ENCODE assay signal across 8 cellular contexts in genomic region chr12:31959051-31959700, GRCh38. TPM values are rescaled to one million over a fixed set of nuclear protein-coding genes. Genes with fewer than 3 reads are reported as not detected.
DNase-seq lines count a peak whose midpoint lies in the region; ATAC-seq and TF ChIP-seq lines count a peak whose summit lies in the region.

Gene RESF1 (plus strand): TSS chr12:31959415. CDS start chr12:31980956, 21,541 bp downstream.

- peak within 1 kb of the TSS; percentile 69 for H3K4me3 ChIP-seq in H7 (ENCODE audit: insufficient read depth, low read depth, low read length)
- peak within 1 kb of the TSS; percentile 91 for H3K4me3 ChIP-seq in Loucy (ENCODE audit: low read length, poor library complexity, severe bottlenecking)
- peak within 1 kb of the TSS; percentile 84 for H3K4me3 ChIP-seq in fibroblast of the aortic adventitia (ENCODE audit: low read depth, low read length)

- peaks cover 45% of the 10 kb centered on the region for H3K79me2 ChIP-seq in Loucy (ENCODE audit: insufficient read depth, low read length)

- peaks cover 9% of the 10 kb centered on the region for H3K9me3 Mint-ChIP-seq in nephron

- DNase-seq in ELR (ENCODE audit: low read depth): peak; percentile 88
- peak; percentile 95 for DNase-seq in H7
- peak; percentile 73 to 86 for DNase-seq in SHP77 (lab: John Stamatoyannopoulos, UW)
- DNase-seq in activated effector memory CD4-positive, alpha-beta T cell treated with Interleukin-2 at 50 U/mL for 16 hours: peak; percentile 84
- peak; percentile 79 for DNase-seq in fibroblast of the aortic adventitia (ENCODE audit: low read depth)
- peak; percentile 86 for DNase-seq in stimulated activated naive CD8-positive, alpha-beta T cell treated with anti-CD3 and anti-CD28 coated beads, Interleukin-15, Interleukin-2, amounts not matched to agents 100 U/mL and 50 U/mL, for 24 hours

- peak within 1 kb of the TSS; percentile 90 to 98 (median 98) for H3K27ac Mint-ChIP-seq in nephron

- H3K27me3 ChIP-seq in H7 (ENCODE audit: control insufficient read depth, insufficient read depth, low read length) (no peaks in the 10 kb centered on the region), Loucy (ENCODE audit: insufficient read depth, low read length, poor library complexity, severe bottlenecking) (no peaks in the 10 kb centered on the region)

- no peaks in the 10 kb centered on the region for H3K9me3 ChIP-seq in Loucy (ENCODE audit: insufficient read depth, low read depth, low read length)

- H3K36me3 ChIP-seq in H7 (replicated peaks; ENCODE audit: control insufficient read depth, insufficient read depth, low read length): peaks cover 15% of the 10 kb centered on the region
- H3K36me3 ChIP-seq in Loucy (ENCODE audit: insufficient read depth, low read length): peaks cover 6% of the 10 kb centered on the region; the same call in 1 of the 2 replicates

- TF ChIP-seq CTCF in Loucy (conservative IDR thresholded peaks at IDR 0.05; ENCODE audit: low read length): no peak
- TF ChIP-seq CTCF in fibroblast of the aortic adventitia (IDR thresholded peaks at IDR 0.05; ENCODE audit: insufficient read depth, low read length): no peak
- no peak for TF ChIP-seq CTCF in nephron (IDR thresholded peaks at IDR 0.05; ENCODE audit: unreplicated experiment in 3 of 3)

- peaks cover 43% of the 10 kb centered on the region for H3K4me1 ChIP-seq in Loucy (ENCODE audit: insufficient read depth, low read length, poor library complexity, severe bottlenecking)

- no peaks in the 10 kb centered on the region for H3K27me3 Mint-ChIP-seq in nephron (ENCODE audit: low read depth)

- peaks cover 32% of the 10 kb centered on the region for H4K20me1 ChIP-seq in Loucy (ENCODE audit: insufficient read depth, low read length, poor library complexity, severe bottlenecking)

- peak within 1 kb of the TSS; percentile 80 for H2AFZ ChIP-seq in Loucy (ENCODE audit: low read length)

- peak within 1 kb of the TSS; percentile 95 to 98 (median 97) for H3K4me3 Mint-ChIP-seq in nephron

- no peaks in the 10 kb centered on the region for H3K9me2 ChIP-seq in Loucy (replicated peaks; ENCODE audit: low read depth, low read length)

- ATAC-seq in stimulated activated naive CD8-positive, alpha-beta T cell treated with anti-CD3 and anti-CD28 coated beads, Interleukin-15, Interleukin-2, amounts not matched to agents 100 U/mL and 50 U/mL, for 24 hours: peak; percentile 90

- H3K4me1 Mint-ChIP-seq in nephron: peaks cover 36% of the 10 kb centered on the region

- peak within 1 kb of the TSS; percentile 75 for H3K9ac ChIP-seq in Loucy (ENCODE audit: low read depth, low read length, poor library complexity, severe bottlenecking)

- peak within 1 kb of the TSS; percentile 84 for H3K4me2 ChIP-seq in Loucy (ENCODE audit: low read depth, low read length, poor library complexity, severe bottlenecking)

- H3K36me3 Mint-ChIP-seq in nephron (ENCODE audit: low read depth): peaks cover 36% of the 10 kb centered on the region

- peaks cover 4% of the 10 kb centered on the region; the same call in 1 of the 2 replicates for H3F3A ChIP-seq in Loucy (ENCODE audit: low read depth)

RNA-seq across cellular contexts. Expression of gene RESF1, which starts in this region (rescaled TPM):
- total RNA-seq in H7 (2014; rRNA removed; shearing (Covaris generic)): 51.8 and 69.6 TPM in 2 replicates
- 46.4 and 54.7 TPM in 2 replicates for total RNA-seq in fibroblast of the aortic adventitia (ENCODE audit: low replicate concordance)

Comparison
In these comparisons a context has a peak if more than half of its experiments do, and no peak if none do; other contexts are left out.
1. Peak in every context shown above with its lines: DNase-seq, ATAC-seq and H3K4me3 ChIP-seq.